In genomic region chr12:70386771-70387170, GRCh38 we compare ENCODE assay signal across 7 cellular contexts.
"Had no signal": no experiment of that assay in that cellular context is flagged by ENCODE, and none has a peak within 500 bp of the region (broad histone marks: within the 10 kb centered on the region; RNA-seq: fewer than 3 reads in every experiment).

No MANE protein-coding gene starts in this region.

- H3K27ac ChIP-seq: HL-60 had no signal

- H3K4me3 ChIP-seq: GM23338 had no signal

- ATAC-seq: GM23338, HepG2 had no signal

- FAIRE-seq: H1, H54, HepG2 had no signal

- H2AFZ ChIP-seq: GM23338 had no signal

- DNase-seq: H9, HCEC 1CT had no signal

- H3K4me2 ChIP-seq: GM23338 had no signal
